ENCODE assay signal across 8 cellular contexts in the genomic region with DNA sequence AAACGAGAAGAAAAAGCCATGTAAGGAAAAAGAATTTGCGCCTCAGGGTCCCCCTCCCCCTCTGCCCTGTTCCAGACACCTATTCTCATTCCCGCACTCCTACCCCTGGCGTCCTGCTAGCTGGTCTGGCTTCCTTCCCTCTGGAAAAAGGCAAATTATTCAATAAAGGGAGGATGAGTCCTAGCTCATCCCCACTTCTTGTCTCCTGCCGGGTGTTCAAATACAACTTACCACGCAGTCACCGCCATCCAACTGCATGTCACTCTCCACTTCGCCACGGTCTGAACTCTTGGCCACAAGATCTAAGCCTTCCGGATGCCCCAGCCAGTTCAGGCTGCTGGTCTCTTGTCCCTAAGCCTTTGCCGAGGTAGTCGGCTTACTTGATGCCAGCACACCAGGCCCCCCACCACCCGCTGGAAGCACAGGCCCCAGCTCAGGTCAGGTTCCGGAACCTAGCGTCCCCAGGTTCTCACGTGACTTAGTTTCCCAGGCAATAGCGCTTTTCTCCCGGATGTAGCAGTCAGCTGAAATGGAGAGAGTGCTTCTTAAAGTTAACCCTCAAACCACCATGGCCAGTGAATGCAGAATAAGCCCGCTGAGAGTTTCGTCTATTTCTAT.
DNase-seq lines count a peak whose midpoint lies in the region; ATAC-seq, FAIRE-seq and TF ChIP-seq lines count a peak whose summit lies in the region.

No MANE protein-coding gene starts in this region.

- peak overlapping the region; percentile 96 for H3K4me3 Mint-ChIP-seq in CD4-positive, alpha-beta T cell

- H3K9ac ChIP-seq in H1 (replicated peaks in 1 of 4; ENCODE audit: extremely low read depth in 1 of 4, low read depth in 3 of 4, low read length in 3 of 4) (peak overlapping the region in 3 of 4 experiments; percentile 36 to 66 (median 63); a peak in 6 of 7 replicates), mesenchymal stem cell (ENCODE audit: low read length) (peak overlapping the region; percentile 92)

- no peak overlapping the region for H2BK20ac ChIP-seq in H1 (ENCODE audit: low read length)

- H3K27me3 ChIP-seq in CD4-positive, alpha-beta T cell (ENCODE audit: control insufficient read depth, insufficient read depth, low read length): no peaks in the 10 kb centered on the region
- no peaks in the 10 kb centered on the region for H3K27me3 ChIP-seq in H1 (replicated peaks in 1 of 4; ENCODE audit: control insufficient read depth in 3 of 4, extremely low read depth in 1 of 4, insufficient read depth in 3 of 4, low read length in 3 of 4)
- no peaks in the 10 kb centered on the region for H3K27me3 ChIP-seq in mesenchymal stem cell (ENCODE audit: control insufficient read depth in 1 of 2, insufficient read depth in 1 of 2, low read length in 2 of 2)

- 2% methylated on average over 18 of the region's 20 CpGs; no CpG with 5 or more reads in 1 of the 2 experiments for WGBS in H1 (ENCODE audit: extremely low coverage in 1 of 2, insufficient coverage in 1 of 2, insufficient read length in 1 of 2, insufficient replicate concordance in 2 of 2, low coverage in 1 of 2, low lambda C conversion rate in 2 of 2, missing lambda C conversion rate in 1 of 2), 2 experiments
- under 1% methylated on average over 13 of the region's 20 CpGs for WGBS in mesenchymal stem cell

- H3K4ac ChIP-seq in H1 (replicated peaks; ENCODE audit: insufficient read length, low read depth, low read length) (no peak overlapping the region), mesenchymal stem cell (ENCODE audit: low read depth in 1 of 2, low read length in 2 of 2) (peak overlapping the region in 1 of 2 experiments; percentile 6)

- H3K14ac ChIP-seq in H1 (ENCODE audit: insufficient read length): no peak overlapping the region
- peak overlapping the region in 1 of 2 experiments; percentile 13 for H3K14ac ChIP-seq in mesenchymal stem cell (ENCODE audit: low read length in 2 of 2)

- H4K8ac ChIP-seq in H1 (ENCODE audit: extremely low read depth, insufficient read depth, low read length): peak overlapping the region; percentile 45; the same call in 1 of the 2 replicates
- H4K8ac ChIP-seq in mesenchymal stem cell (ENCODE audit: low read length): peak overlapping the region; percentile 82

- H2AFZ ChIP-seq in H1 (ENCODE audit: low read length): peak overlapping the region; percentile 94; the same call in 1 of the 2 replicates
- peak overlapping the region; percentile 51 for H2AFZ ChIP-seq in mesenchymal stem cell (ENCODE audit: low read depth, low read length)

- H3K27me3 Mint-ChIP-seq in CD4-positive, alpha-beta T cell: no peaks in the 10 kb centered on the region

- H3K23me2 ChIP-seq in H1 (ENCODE audit: low read depth, low read length): no peaks in the 10 kb centered on the region

- no peak overlapping the region for H4K5ac ChIP-seq in H1 (ENCODE audit: insufficient read length, low read depth, low read length)

- CTCF ChIA-PET in CD4-positive, alpha-beta T cell (lab: Charles Lee): no interaction called here
- CTCF ChIA-PET in H1 (lab: Charles Lee; ENCODE audit: partially characterized antibody): no interaction called here

- peaks cover 28% of the 10 kb centered on the region for H3K36me3 Mint-ChIP-seq in CD4-positive, alpha-beta T cell (ENCODE audit: low read depth)

- no peak overlapping the region for H2BK15ac ChIP-seq in H1 (ENCODE audit: low read length)
- peak overlapping the region; percentile 69 for H2BK15ac ChIP-seq in mesenchymal stem cell (ENCODE audit: low read depth, poor library complexity, severe bottlenecking)

- no peaks in the 10 kb centered on the region for H3K79me1 ChIP-seq in H1 (ENCODE audit: low read depth, low read length)
- no peaks in the 10 kb centered on the region for H3K79me1 ChIP-seq in mesenchymal stem cell (replicated peaks; ENCODE audit: low read length, poor library complexity, severe bottlenecking)

- H3K18ac ChIP-seq in H1 (ENCODE audit: extremely low read depth, low read length) (no peak overlapping the region), mesenchymal stem cell (ENCODE audit: low read depth in 1 of 2, low read length in 2 of 2) (peak overlapping the region; percentile 31 to 86)

- no peaks in the 10 kb centered on the region for H3K9me3 Mint-ChIP-seq in CD4-positive, alpha-beta T cell

- H3K79me2 ChIP-seq in H1 (ENCODE audit: control insufficient read depth in 1 of 2, insufficient read depth in 2 of 2, low read length in 2 of 2): peaks cover 0 to 29% of the 10 kb centered on the region in 2 experiments; a peak in 2 of 4 replicates

- no peak for TF ChIP-seq CTCF in CD4-positive, alpha-beta T cell (IDR thresholded peaks at IDR 0.05)
- TF ChIP-seq CTCF in H1 (IDR thresholded peaks at IDR 0.05; ENCODE audit: control extremely low read depth in 1 of 3, insufficient read depth in 1 of 3, low read depth in 1 of 3, low read length in 3 of 3): no peak

- peak overlapping the region; percentile 62 to 98 (median 82) for H3K4me3 ChIP-seq in H1 (ENCODE audit: extremely low read depth in 1 of 4, insufficient read depth in 2 of 4, low read depth in 3 of 4, low read length in 4 of 4)
- H3K4me3 ChIP-seq in mesenchymal stem cell (ENCODE audit: insufficient read depth in 1 of 2, low read depth in 1 of 2, low read length in 2 of 2): peak overlapping the region; percentile 74 to 90

- TF ChIP-seq EP300 in H1 (IDR thresholded peaks at IDR 0.05; ENCODE audit: borderline replicate concordance in 1 of 2, low read depth in 2 of 2, low read length in 2 of 2): no peak

- H2BK12ac ChIP-seq in H1 (ENCODE audit: low read depth, low read length): no peak overlapping the region
- no peak overlapping the region for H2BK12ac ChIP-seq in mesenchymal stem cell (ENCODE audit: low read length in 2 of 2)

- peak; percentile 90 for ATAC-seq in CD4-positive, alpha-beta T cell (ENCODE audit: poor library complexity)
- peak; percentile 99 for ATAC-seq in GM19397 (IDR thresholded peaks at IDR 0.05; ENCODE audit: unreplicated experiment)
- peak; percentile 97 for ATAC-seq in HG03565 (IDR thresholded peaks at IDR 0.05; ENCODE audit: unreplicated experiment)

- TF ChIP-seq RAD21 in H1 (IDR thresholded peaks at IDR 0.05 in 1 of 2, conservative IDR thresholded peaks at IDR 0.05 in 1 of 2; ENCODE audit: low read depth in 2 of 2, low read length in 2 of 2): no peak

- H2BK5ac ChIP-seq in H1 (ENCODE audit: low read depth, low read length): 0 out of 2 replicates have a peak overlapping the region, but pooled peaks have one; percentile 24
- H2BK5ac ChIP-seq in mesenchymal stem cell (ENCODE audit: low read depth, low read length, poor library complexity, severe bottlenecking): no peak overlapping the region

- H3K36me3 ChIP-seq in H1 (ENCODE audit: control insufficient read depth in 2 of 4, insufficient read depth in 4 of 4, low read length in 3 of 4): no peaks in the 10 kb centered on the region
- H3K36me3 ChIP-seq in mesenchymal stem cell (ENCODE audit: control insufficient read depth in 1 of 2, insufficient read depth in 2 of 2, low read depth in 1 of 2, low read length in 2 of 2): no peaks in the 10 kb centered on the region

- POLR2A ChIA-PET in CD4-positive, alpha-beta T cell (lab: Charles Lee): interaction anchor here (0.6 to 1.4 kb wide), 3 partner anchors 47 to 645 kb away, joined by 3 to 5 read pairs (median 5); partner anchors contain the start of gene AMER1
- POLR2A ChIA-PET in H1 (lab: Charles Lee; ENCODE audit: partially characterized antibody): no interaction called here

- H2AK5ac ChIP-seq in H1 (ENCODE audit: low read depth, low read length) (no peak overlapping the region), mesenchymal stem cell (ENCODE audit: low read length, severe bottlenecking) (no peak overlapping the region)

- H3K27ac Mint-ChIP-seq in CD4-positive, alpha-beta T cell: peak overlapping the region; percentile 93

- peak; percentile 33 to 39; a peak in 2 of 3 replicates for TF ChIP-seq POLR2A in H1 (IDR thresholded peaks at IDR 0.05; ENCODE audit: control extremely low read depth in 1 of 2, low read depth in 2 of 2, low read length in 2 of 2)

- no peaks in the 10 kb centered on the region for H3K9me3 ChIP-seq in CD4-positive, alpha-beta T cell (ENCODE audit: control insufficient read depth, low read length)
- H3K9me3 ChIP-seq in H1 (ENCODE audit: insufficient read depth in 2 of 2, low read depth in 1 of 2, low read length in 1 of 2): no peaks in the 10 kb centered on the region
- H3K9me3 ChIP-seq in mesenchymal stem cell (ENCODE audit: control insufficient read depth, low read length): peaks cover under 1% of the 10 kb centered on the region

- peak overlapping the region; percentile 13 for H3K27ac ChIP-seq in CD4-positive, alpha-beta T cell (ENCODE audit: low read depth, low read length)
- peak overlapping the region; percentile 73 for H3K27ac ChIP-seq in H1 (ENCODE audit: low read depth, low read length)
- H3K27ac ChIP-seq in mesenchymal stem cell (ENCODE audit: low read length, poor library complexity, severe bottlenecking): peak overlapping the region; percentile 87

- no peak overlapping the region for H3K56ac ChIP-seq in H1 (replicated peaks; ENCODE audit: insufficient read length, low read depth, low read length)

- H3K4me1 ChIP-seq in H1 (replicated peaks in 1 of 4; ENCODE audit: control insufficient read depth in 3 of 4, insufficient read depth in 4 of 4, low read length in 3 of 4): peaks cover 0 to 3% (median 0%) of the 10 kb centered on the region in 4 experiments; a peak in 1 of 7 replicates
- H3K4me1 ChIP-seq in mesenchymal stem cell (ENCODE audit: control insufficient read depth, insufficient read depth, low read depth, low read length): no peaks in the 10 kb centered on the region

- H4K20me1 ChIP-seq in H1 (replicated peaks in 1 of 2; ENCODE audit: control insufficient read depth in 1 of 2, insufficient read depth in 2 of 2, low read length in 2 of 2): no peaks in the 10 kb centered on the region

- H3K23ac ChIP-seq in H1 (ENCODE audit: insufficient read length): no peak overlapping the region
- no peak overlapping the region for H3K23ac ChIP-seq in mesenchymal stem cell (ENCODE audit: low read length in 2 of 2)

- H3K4me2 ChIP-seq in H1 (ENCODE audit: insufficient read depth in 1 of 2, low read depth in 2 of 2, low read length in 2 of 2) (peak overlapping the region; percentile 38 to 74), mesenchymal stem cell (ENCODE audit: low read length, poor library complexity, severe bottlenecking) (peak overlapping the region; percentile 39)

- intact Hi-C loops in CD4-positive, alpha-beta T cell (cut with DNase I, micrococcal nuclease): loop anchor here (5.0 kb wide), 3 partner anchors 192 to 1417 kb away; partner anchors contain the start of gene ZC4H2 (in 1 of the 2)

- peak overlapping the region; percentile 28 for H2BK120ac ChIP-seq in H1 (replicated peaks; ENCODE audit: low read depth, low read length)
- peak overlapping the region; percentile 8 for H2BK120ac ChIP-seq in mesenchymal stem cell (ENCODE audit: low read depth, low read length)

- peak; percentile 91 for FAIRE-seq in H1 (lab: Jason Lieb, UNC)

- H4K91ac ChIP-seq in H1 (replicated peaks; ENCODE audit: insufficient read length, low read length) (no peak overlapping the region), mesenchymal stem cell (ENCODE audit: low read length) (no peak overlapping the region)

- H3K4me1 Mint-ChIP-seq in CD4-positive, alpha-beta T cell (ENCODE audit: low read depth): peaks cover 25% of the 10 kb centered on the region

- DNase-seq in CD4-positive, alpha-beta T cell: peak; percentile 7 to 49 (median 20)
- DNase-seq in NCI-H82 (lab: John Stamatoyannopoulos, UW): peak; percentile 93
- DNase-seq in activated CD8-positive, alpha-beta memory T cell treated with anti-CD3 and anti-CD28 coated beads for 1 hour (ENCODE audit: extremely low read depth in 1 of 2, low read depth in 1 of 2): peak; percentile 9 to 23
- DNase-seq in H1 (ENCODE audit: low read depth in 1 of 2, low spot score in 2 of 2): peak; percentile 55 to 57
- DNase-seq in mesenchymal stem cell: peak; percentile 82
- peak; percentile 7 for DNase-seq in stimulated activated CD8-positive, alpha-beta memory T cell treated with anti-CD3 and anti-CD28 coated beads, Interleukin-12 subunit alpha, Interleukin-12 subunit beta, amount 100 ng/mL, for 24 hours (ENCODE audit: extremely low read depth)

Comparison
In these comparisons a context has a peak if more than half of its experiments do, and no peak if none do; other contexts are left out.
1. Peak in every context shown above with its lines: DNase-seq, ATAC-seq, H3K4me3 ChIP-seq and H3K27ac ChIP-seq.
2. DNase-seq: peak in every context shown above with its lines; median percentile 93 in NCI-H82; 82 in mesenchymal stem cell; 56 in H1; 20 in CD4-positive, alpha-beta T cell; 16 in activated CD8-positive, alpha-beta memory T cell treated with anti-CD3 and anti-CD28 coated beads for 1 hour; 7 in stimulated activated CD8-positive, alpha-beta memory T cell treated with anti-CD3 and anti-CD28 coated beads, Interleukin-12 subunit alpha, Interleukin-12 subunit beta, amount 100 ng/mL, for 24 hours.
3. H3K27ac ChIP-seq: peak in every context shown above with its lines; median percentile 87 in mesenchymal stem cell; 73 in H1; 13 in CD4-positive, alpha-beta T cell.